ENCODE assay signal across 8 cellular contexts in genomic region chr19:9791552-9792181, GRCh38. TPM values are rescaled to one million over a fixed set of nuclear protein-coding genes. Genes with fewer than 3 reads are reported as not detected.
DNase-seq lines count a peak whose midpoint lies in the region; ATAC-seq lines count a peak whose summit lies in the region.

No MANE protein-coding gene starts in this region.

- CTCF ChIA-PET in activated CD8-positive, alpha-beta memory T cell treated with anti-CD3 and anti-CD28 coated beads, Interleukin-2, amount 10 ng/mL, durations not matched to agents 7 days and 5 days (lab: Charles Lee), result interaction anchor here (1.8 kb wide), 1 partner anchor 166 kb away, joined by 8 read pairs; no protein-coding TSS in a partner anchor

- H3K27me3 Mint-ChIP-seq in activated CD8-positive, alpha-beta memory T cell treated with anti-CD3 and anti-CD28 coated beads, Interleukin-2, amount 10 ng/mL, durations not matched to agents 7 days and 5 days, result no peaks in the 10 kb centered on the region
- no peaks in the 10 kb centered on the region for H3K27me3 Mint-ChIP-seq in effector memory CD8-positive, alpha-beta T cell

- peak; percentile 32 for ATAC-seq in HG03520 (IDR thresholded peaks at IDR 0.05; ENCODE audit: unreplicated experiment)
- ATAC-seq in activated CD8-positive, alpha-beta memory T cell treated with anti-CD3 and anti-CD28 coated beads, Interleukin-2, amount 10 ng/mL, durations not matched to agents 7 days and 5 days, result peak; percentile 64
- ATAC-seq in effector memory CD8-positive, alpha-beta T cell (replicated peaks), result peak; percentile 44
- no peak for ATAC-seq in GM19452 (IDR thresholded peaks at IDR 0.05; ENCODE audit: unreplicated experiment)

- no peaks in the 10 kb centered on the region for H3K9me3 Mint-ChIP-seq in activated CD8-positive, alpha-beta memory T cell treated with anti-CD3 and anti-CD28 coated beads, Interleukin-2, amount 10 ng/mL, durations not matched to agents 7 days and 5 days (ENCODE audit: low read depth)
- H3K9me3 Mint-ChIP-seq in effector memory CD8-positive, alpha-beta T cell, result no peaks in the 10 kb centered on the region

- DNase-seq in GM03348 (ENCODE audit: low spot score), result peak; percentile 96
- peak; percentile 88 for DNase-seq in NK-92 (lab: John Stamatoyannopoulos, UW; ENCODE audit: unreplicated experiment)
- DNase-seq in activated CD8-positive, alpha-beta memory T cell treated with anti-CD3 and anti-CD28 coated beads, Interleukin-2, amount 10 ng/mL, durations not matched to agents 7 days and 5 days, result peak; percentile 96
- DNase-seq in effector memory CD8-positive, alpha-beta T cell, result peak; percentile 85 to 92 (median 86)
- DNase-seq in medulla oblongata (ENCODE audit: extremely low spot score), result peak; percentile 97
- DNase-seq in stimulated activated CD4-positive, alpha-beta T cell treated with anti-CD3 and anti-CD28 coated beads, TNF-alpha, amount 100 ng/mL, for 1 hour (ENCODE audit: low read depth in 3 of 3, low spot score in 1 of 3), result peak; percentile 83 to 95 (median 83)

- peaks cover 28% of the 10 kb centered on the region for H3K4me1 Mint-ChIP-seq in activated CD8-positive, alpha-beta memory T cell treated with anti-CD3 and anti-CD28 coated beads, Interleukin-2, amount 10 ng/mL, durations not matched to agents 7 days and 5 days
- H3K4me1 Mint-ChIP-seq in effector memory CD8-positive, alpha-beta T cell (ENCODE audit: low read depth in 2 of 2), result peaks cover 15 to 27% of the 10 kb centered on the region in 2 donors

- H3K27ac Mint-ChIP-seq in activated CD8-positive, alpha-beta memory T cell treated with anti-CD3 and anti-CD28 coated beads, Interleukin-2, amount 10 ng/mL, durations not matched to agents 7 days and 5 days, result peak overlapping the region; percentile 90
- peak overlapping the region; percentile 95 for H3K27ac Mint-ChIP-seq in effector memory CD8-positive, alpha-beta T cell

- peak overlapping the region; percentile 90 for H3K4me3 Mint-ChIP-seq in activated CD8-positive, alpha-beta memory T cell treated with anti-CD3 and anti-CD28 coated beads, Interleukin-2, amount 10 ng/mL, durations not matched to agents 7 days and 5 days
- H3K4me3 Mint-ChIP-seq in effector memory CD8-positive, alpha-beta T cell, result peak overlapping the region; percentile 92 to 95

- H3K36me3 Mint-ChIP-seq in activated CD8-positive, alpha-beta memory T cell treated with anti-CD3 and anti-CD28 coated beads, Interleukin-2, amount 10 ng/mL, durations not matched to agents 7 days and 5 days, result no peaks in the 10 kb centered on the region
- H3K36me3 Mint-ChIP-seq in effector memory CD8-positive, alpha-beta T cell (ENCODE audit: insufficient read depth), result peaks cover 17% of the 10 kb centered on the region

RNA-seq across cellular contexts. Expression of gene ZNF846, which starts 23.1 kb away (rescaled TPM):
- total RNA-seq in activated CD8-positive, alpha-beta memory T cell treated with anti-CD3 and anti-CD28 coated beads, Interleukin-2, amount 10 ng/mL, durations not matched to agents 7 days and 5 days, result 1 to 10 TPM; 6.0 to 9.6 TPM

RNA-seq across cellular contexts. Expression of gene FBXL12, which starts 27.2 kb away (rescaled TPM):
- total RNA-seq in activated CD8-positive, alpha-beta memory T cell treated with anti-CD3 and anti-CD28 coated beads, Interleukin-2, amount 10 ng/mL, durations not matched to agents 7 days and 5 days, result 10 to 100 TPM; 27.3 to 30.8 TPM

RNA-seq across cellular contexts. Expression of gene UBL5, which starts 36.1 kb away (rescaled TPM):
- total RNA-seq in activated CD8-positive, alpha-beta memory T cell treated with anti-CD3 and anti-CD28 coated beads, Interleukin-2, amount 10 ng/mL, durations not matched to agents 7 days and 5 days, result 100 to 1,000 TPM; 354 to 362 TPM

RNA-seq across cellular contexts. Expression of gene PIN1, which starts 43.5 kb away (rescaled TPM):
- 100 to 1,000 TPM; 103 to 116 TPM for total RNA-seq in activated CD8-positive, alpha-beta memory T cell treated with anti-CD3 and anti-CD28 coated beads, Interleukin-2, amount 10 ng/mL, durations not matched to agents 7 days and 5 days
